Comparison of ENCODE assay signal across 11 cellular contexts in genomic region chr6:118377711-118378414, GRCh38.
DNase-seq lines count a peak whose midpoint lies in the region; ATAC-seq and TF ChIP-seq lines count a peak whose summit lies in the region.
"Had no signal": no experiment of that assay in that cellular context is flagged by ENCODE, and none has a peak within 500 bp of the region (broad histone marks: within the 10 kb centered on the region; RNA-seq: fewer than 3 reads in every experiment).

No MANE protein-coding gene starts in this region.

- WGBS in lung, 2 donors = 58 to 69% methylated on average over 15 of the region's 15 CpGs

- TF ChIP-seq CTCF in DND-41 (IDR thresholded peaks at IDR 0.05; ENCODE audit: borderline replicate concordance, extremely low read depth, low read length, poor library complexity, severe bottlenecking) (no peak), lung (IDR thresholded peaks at IDR 0.05; ENCODE audit: control extremely low read depth, extremely low read depth) (no peak)

- H3K4me1 ChIP-seq in DND-41 (ENCODE audit: insufficient read depth, low read length) (no peaks in the 10 kb centered on the region), lung (ENCODE audit: control insufficient read depth in 2 of 2, insufficient read depth in 2 of 2, low read length in 2 of 2) (no peaks in the 10 kb centered on the region)
- H3K4me1 ChIP-seq: BE2C had no signal

- H3K4me3 ChIP-seq in DND-41 (ENCODE audit: low read depth in 1 of 2, low read length in 2 of 2) (no peak overlapping the region), lung (no peak overlapping the region)

- no peak overlapping the region for H3K27ac ChIP-seq in DND-41 (ENCODE audit: low read length)
- H3K27ac ChIP-seq in lung (ENCODE audit: low read depth in 1 of 2, low read length in 1 of 2) = peak overlapping the region in 1 of 2 donors; percentile 21
- H3K27ac ChIP-seq: KMS-11 had no signal

- H3K27me3 ChIP-seq in DND-41 (ENCODE audit: insufficient read depth, low read length, poor library complexity) (no peaks in the 10 kb centered on the region), lung (ENCODE audit: control insufficient read depth, insufficient read depth) (no peaks in the 10 kb centered on the region)
- H3K27me3 ChIP-seq: BE2C had no signal

- no peaks in the 10 kb centered on the region for H3K9me3 ChIP-seq in DND-41 (ENCODE audit: insufficient read depth, low read length, severe bottlenecking)
- peaks cover 0 to 2% of the 10 kb centered on the region in 2 donors for H3K9me3 ChIP-seq in lung (ENCODE audit: control insufficient read depth in 2 of 2, insufficient read depth in 1 of 2, low read length in 1 of 2)
- H3K9me3 ChIP-seq: BE2C had no signal

- H3K9ac ChIP-seq in DND-41 (ENCODE audit: low read depth, low read length) = no peak overlapping the region
- H3K9ac ChIP-seq: KMS-11 had no signal

- ATAC-seq in DND-41 (ENCODE audit: insufficient read depth, low read depth) (peak; percentile 72), lung (ENCODE audit: insufficient read depth, low FRiP score) (peak; percentile 36)
- ATAC-seq: PC-3 had no signal

- no peaks in the 10 kb centered on the region for H3K79me2 ChIP-seq in DND-41 (ENCODE audit: insufficient read depth, low read length)

- H3K36me3 ChIP-seq in DND-41 (ENCODE audit: insufficient read depth, low read length) (no peaks in the 10 kb centered on the region), lung (ENCODE audit: control insufficient read depth in 2 of 2, insufficient read depth in 2 of 2, low read length in 2 of 2) (no peaks in the 10 kb centered on the region)
- H3K36me3 ChIP-seq: BE2C had no signal

- DNase-seq in DND-41 = peak; percentile 22
- DNase-seq in NCI-H2081 (lab: John Stamatoyannopoulos, UW) = peak; percentile 88 to 97
- peak; percentile 99 for DNase-seq in SHP77 treated with DMSO at 0.1 percent for 48 hours (lab: John Stamatoyannopoulos, UW)
- peak; percentile 55 for DNase-seq in lung (ENCODE audit: low spot score)
- no peak for DNase-seq in CD1c-positive myeloid dendritic cell (ENCODE audit: extremely low spot score)
- no peak for DNase-seq in foreskin melanocyte
- DNase-seq in activated CD4-positive, alpha-beta T cell treated with anti-CD3 and anti-CD28 coated beads, Interleukin-2, amount 50 U/mL, for 48 hours = no peak
- DNase-seq in HK-2 (ENCODE audit: unreplicated experiment) = no peak
- DNase-seq: BE2C, PC-3 had no signal

- H2AFZ ChIP-seq in DND-41 (ENCODE audit: low read depth, low read length) = no peak overlapping the region

- H4K20me1 ChIP-seq in DND-41 (ENCODE audit: insufficient read depth, low read length) = no peaks in the 10 kb centered on the region

- no peak overlapping the region for H3K4me2 ChIP-seq in DND-41 (ENCODE audit: insufficient read depth, low read length)
- H3K4me2 ChIP-seq: KMS-11 had no signal

Comparison
In these comparisons a context has a peak if more than half of its experiments do, and no peak if none do; other contexts are left out.
1. DNase-seq: peak in DND-41 (single experiment), NCI-H2081 (2 of 2), SHP77 treated with DMSO at 0.1 percent for 48 hours (single experiment) and lung (single experiment); none in CD1c-positive myeloid dendritic cell (single experiment), foreskin melanocyte (single experiment), activated CD4-positive, alpha-beta T cell treated with anti-CD3 and anti-CD28 coated beads, Interleukin-2, amount 50 U/mL, for 48 hours (0 of 2) and HK-2 (single experiment).